Comparison of ENCODE assay signal across 8 cellular contexts in the genomic region with DNA sequence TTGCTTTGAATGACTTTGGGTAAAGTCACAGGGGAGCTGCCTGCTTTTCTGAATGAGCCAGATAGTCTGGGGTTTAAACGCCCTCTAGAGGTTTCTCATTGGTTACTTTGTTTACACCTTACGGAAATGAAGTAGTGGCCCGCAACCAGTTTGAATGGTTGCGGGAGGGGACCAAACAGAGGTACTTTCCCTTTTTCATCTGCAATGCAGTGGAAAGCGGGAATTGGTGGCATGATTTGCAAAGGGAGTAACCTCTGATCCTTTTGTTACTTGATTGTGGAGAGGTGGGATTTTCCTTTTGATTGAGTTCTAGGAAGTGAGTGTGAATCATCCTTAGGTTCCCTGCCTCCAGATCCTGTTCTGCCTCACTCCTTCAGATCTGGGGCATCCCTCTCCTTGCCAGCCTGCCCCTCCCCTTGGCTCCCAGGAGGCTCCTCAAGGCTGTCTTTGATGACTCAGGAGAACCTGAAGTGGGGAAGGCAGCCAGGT. TPM values are rescaled to one million over a fixed set of nuclear protein-coding genes. Genes with fewer than 3 reads are reported as not detected.
DNase-seq lines count a peak whose midpoint lies in the region; ATAC-seq, FAIRE-seq and TF ChIP-seq lines count a peak whose summit lies in the region.

No MANE protein-coding gene starts in this region.

- H3K9me3 ChIP-seq in Peyer's patch, result no peaks in the 10 kb centered on the region

- peak; percentile 77 for ATAC-seq in HG03135 (IDR thresholded peaks at IDR 0.05; ENCODE audit: unreplicated experiment)

- FAIRE-seq in GM19239 (lab: Jason Lieb, UNC), result peak; percentile 21

- peak overlapping the region in 1 of 4 donors; percentile 6 for H3K4me3 ChIP-seq in Peyer's patch
- H3K4me3 ChIP-seq in retinal pigment epithelial cell (ENCODE audit: low read length), result peak overlapping the region; percentile 27

- no peaks in the 10 kb centered on the region for H3K36me3 ChIP-seq in Peyer's patch

- H3K27me3 ChIP-seq in Peyer's patch, result no peaks in the 10 kb centered on the region

- peaks cover 0 to 8% (median 0%) of the 10 kb centered on the region in 4 donors for H3K4me1 ChIP-seq in Peyer's patch

- no peak overlapping the region for H3K27ac ChIP-seq in Peyer's patch

- TF ChIP-seq CTCF in Peyer's patch (IDR thresholded peaks at IDR 0.05) (peak in 4 of 6 experiments; percentile 23 to 36 (median 28)), retinal pigment epithelial cell (conservative IDR thresholded peaks at IDR 0.05; ENCODE audit: low read depth, low read length) (peak; percentile 55)

- DNase-seq in NCI-H1092 treated with DMSO at 0.1 percent for 48 hours (lab: John Stamatoyannopoulos, UW) (peak; percentile 33), NCI-H1092 (lab: John Stamatoyannopoulos, UW) (no peak), GM19239 (ENCODE audit: insufficient read length, low spot score) (peak; percentile 24), Peyer's patch (no peak), fibroblast of peridontal ligament (ENCODE audit: extremely low read depth) (peak; percentile 49), retinal pigment epithelial cell (ENCODE audit: low read depth) (no peak), Kasumi-1 (lab: John Stamatoyannopoulos, UW) (no peak)

- no peak for TF ChIP-seq POLR2A in Peyer's patch (IDR thresholded peaks at IDR 0.05)

RNA-seq across cellular contexts. Expression of gene GLYATL1, which starts 15.9 kb away (rescaled TPM):
- total RNA-seq in Peyer's patch, result 1 to 10 TPM in 2 of 4 donors, not detected in 2; 2.4 to 3.6 TPM

Comparison
In these comparisons a context has a peak if more than half of its experiments do, and no peak if none do; other contexts are left out.
1. DNase-seq: peak in NCI-H1092 treated with DMSO at 0.1 percent for 48 hours (single experiment), GM19239 (single experiment) and fibroblast of peridontal ligament (single experiment); none in NCI-H1092 (single experiment), Peyer's patch (0 of 3), retinal pigment epithelial cell (single experiment) and Kasumi-1 (0 of 2).